14 cellular contexts compared by ENCODE assay signal in genomic region chr1:176696109-176696508, GRCh38.
DNase-seq lines count a peak whose midpoint lies in the region; ATAC-seq, FAIRE-seq and TF ChIP-seq lines count a peak whose summit lies in the region.
"Had no signal": no experiment of that assay in that cellular context is flagged by ENCODE, and none has a peak within 500 bp of the region (broad histone marks: within the 10 kb centered on the region; RNA-seq: fewer than 3 reads in every experiment).

No MANE protein-coding gene starts in this region.

- H3K27ac ChIP-seq in C4-2B (peak overlapping the region; percentile 44), keratinocyte (ENCODE audit: control insufficient read depth, insufficient read depth, low read length) (no peak overlapping the region), SK-N-SH (ENCODE audit: low read depth in 2 of 2, low read length in 1 of 2) (no peak overlapping the region)
- H3K27ac ChIP-seq: ascending aorta had no signal

- no peaks in the 10 kb centered on the region for H3K9me3 Mint-ChIP-seq in effector memory CD8-positive, alpha-beta T cell
- H3K9me3 Mint-ChIP-seq: nephron had no signal

- H2AFZ ChIP-seq in keratinocyte (ENCODE audit: control insufficient read depth, low read length) (no peak overlapping the region), SK-N-SH (ENCODE audit: low read depth) (no peak overlapping the region)

- TF ChIP-seq CTCF in C4-2B (conservative IDR thresholded peaks at IDR 0.05) (no peak), LNCaP clone FGC (IDR thresholded peaks at IDR 0.05; ENCODE audit: control insufficient read depth, extremely low read depth, insufficient read depth) (no peak), keratinocyte (optimal IDR thresholded peaks at IDR 0.05 in 1 of 3, IDR thresholded peaks at IDR 0.05 in 1 of 3, conservative IDR thresholded peaks at IDR 0.05 in 1 of 3; ENCODE audit: extremely low read depth in 1 of 3, insufficient read depth in 2 of 3, low read length in 3 of 3) (no peak), SK-N-SH (IDR thresholded peaks at IDR 0.05) (no peak)

- no peak for TF ChIP-seq EP300 in SK-N-SH (IDR thresholded peaks at IDR 0.05; ENCODE audit: borderline replicate concordance in 1 of 2, low read depth in 1 of 2, low read length in 1 of 2)

- 55% methylated on average over 5 of the region's 5 CpGs for WGBS in SK-N-SH (ENCODE audit: low lambda C conversion rate)

- H3K27me3 Mint-ChIP-seq in effector memory CD8-positive, alpha-beta T cell, result no peaks in the 10 kb centered on the region

- no peaks in the 10 kb centered on the region for H3K9me2 ChIP-seq in SK-N-SH

- H3K4me3 Mint-ChIP-seq in effector memory CD8-positive, alpha-beta T cell, result no peak overlapping the region
- H3K4me3 Mint-ChIP-seq: nephron had no signal

- H3K9me3 ChIP-seq in keratinocyte (ENCODE audit: control insufficient read depth, low read depth, low read length) (no peaks in the 10 kb centered on the region), SK-N-SH (no peaks in the 10 kb centered on the region)
- H3K9me3 ChIP-seq: ascending aorta, BE2C, HAP-1 had no signal

- H3K36me3 ChIP-seq in keratinocyte (ENCODE audit: control insufficient read depth in 2 of 2, extremely low read depth in 1 of 2, insufficient read depth in 2 of 2, low read length in 2 of 2) (no peaks in the 10 kb centered on the region), SK-N-SH (replicated peaks in 1 of 2; ENCODE audit: control insufficient read depth in 1 of 2, insufficient read depth in 2 of 2, low read length in 1 of 2) (no peaks in the 10 kb centered on the region)
- H3K36me3 ChIP-seq: ascending aorta, BE2C, HAP-1 had no signal

- POLR2A ChIA-PET in SK-N-SH (lab: Yijun Ruan, JAX), result no interaction called here

- dilution Hi-C loops in keratinocyte (cut with MboI; ENCODE audit: extremely low pct_ligation_motif_present, low sequenced_read_pairs), result no loop called here

- H4K20me1 ChIP-seq in keratinocyte (ENCODE audit: control insufficient read depth, extremely low read depth, insufficient read depth, low read length), result no peaks in the 10 kb centered on the region
- no peaks in the 10 kb centered on the region for H4K20me1 ChIP-seq in SK-N-SH (ENCODE audit: insufficient read depth)

- TF ChIP-seq RAD21 in SK-N-SH (IDR thresholded peaks at IDR 0.05; ENCODE audit: low read length), result no peak

- H3K4me2 ChIP-seq in keratinocyte (ENCODE audit: control insufficient read depth, extremely low read depth, insufficient read depth, low read depth, low read length), result no peak overlapping the region
- H3K4me2 ChIP-seq in SK-N-SH, result no peak overlapping the region

- no peaks in the 10 kb centered on the region for H3F3A ChIP-seq in SK-N-SH (replicated peaks; ENCODE audit: insufficient read depth)

- H3K79me2 ChIP-seq in keratinocyte (ENCODE audit: control insufficient read depth, insufficient read depth, low read length), result no peaks in the 10 kb centered on the region
- no peaks in the 10 kb centered on the region for H3K79me2 ChIP-seq in SK-N-SH (ENCODE audit: insufficient read depth)

- CTCF ChIA-PET in SK-N-SH (lab: Yijun Ruan, JAX), result no interaction called here

- H3K4me1 ChIP-seq in keratinocyte (ENCODE audit: control insufficient read depth, extremely low read depth, insufficient read depth, low read length) (no peaks in the 10 kb centered on the region), SK-N-SH (ENCODE audit: control insufficient read depth in 1 of 2, insufficient read depth in 2 of 2, low read depth in 1 of 2, low read length in 1 of 2) (peaks cover 0 to 23% of the 10 kb centered on the region in 2 experiments; a peak in 1 of 4 replicates)
- H3K4me1 ChIP-seq: BE2C, HAP-1 had no signal

- H3K4me3 ChIP-seq in LNCaP clone FGC (ENCODE audit: low read depth, low read length) (no peak overlapping the region), keratinocyte (ENCODE audit: control insufficient read depth in 2 of 3, extremely low read depth in 1 of 3, insufficient read depth in 2 of 3, low read depth in 1 of 3, low read length in 3 of 3) (no peak overlapping the region), SK-N-SH (ENCODE audit: low read depth in 2 of 2, low read length in 1 of 2) (no peak overlapping the region)
- H3K4me3 ChIP-seq: ascending aorta, HAP-1 had no signal

- ATAC-seq in HG03135 (IDR thresholded peaks at IDR 0.05; ENCODE audit: unreplicated experiment) (no peak), GM21390 (IDR thresholded peaks at IDR 0.05; ENCODE audit: unreplicated experiment) (no peak)
- ATAC-seq in effector memory CD8-positive, alpha-beta T cell (replicated peaks), result no peak
- ATAC-seq: Panc1 had no signal

- H3K36me3 Mint-ChIP-seq in effector memory CD8-positive, alpha-beta T cell (ENCODE audit: insufficient read depth), result no peaks in the 10 kb centered on the region

- FAIRE-seq in keratinocyte (lab: Jason Lieb, UNC), result peak; percentile 46
- FAIRE-seq: frontal cortex had no signal

- DNase-seq in LNCaP clone FGC (ENCODE audit: low read depth) (peak; percentile 84), SHP77 treated with DMSO at 0.1 percent for 48 hours (lab: John Stamatoyannopoulos, UW) (peak; percentile 74), keratinocyte (ENCODE audit: low read depth, low spot score) (peak; percentile 83), SK-N-SH (no peak)
- DNase-seq in effector memory CD8-positive, alpha-beta T cell, result no peak
- DNase-seq: BE2C had no signal

- no peaks in the 10 kb centered on the region for H3K4me1 Mint-ChIP-seq in effector memory CD8-positive, alpha-beta T cell (ENCODE audit: low read depth in 2 of 2)

- H3K27me3 ChIP-seq in keratinocyte (ENCODE audit: control insufficient read depth, extremely low read depth, insufficient read depth, low read length), result no peaks in the 10 kb centered on the region
- no peaks in the 10 kb centered on the region for H3K27me3 ChIP-seq in SK-N-SH (ENCODE audit: insufficient read depth)
- H3K27me3 ChIP-seq: ascending aorta, BE2C had no signal

- no peak overlapping the region for H3K27ac Mint-ChIP-seq in effector memory CD8-positive, alpha-beta T cell

- no peaks in the 10 kb centered on the region for H3K9me1 ChIP-seq in keratinocyte (ENCODE audit: control insufficient read depth, extremely low read depth, insufficient read depth, low read length)

- H3K9ac ChIP-seq in keratinocyte (ENCODE audit: control insufficient read depth, extremely low read depth, insufficient read depth, low read length), result no peak overlapping the region
- no peak overlapping the region for H3K9ac ChIP-seq in SK-N-SH

TF ChIP-seq in SK-N-SH, 30 proteins besides CTCF, POLR2A, EP300 and RAD21:
- TF ChIP-seq CHD2 (IDR thresholded peaks at IDR 0.05; ENCODE audit: low read length, partially characterized antibody) (no peak), USF1 (IDR thresholded peaks at IDR 0.05; ENCODE audit: borderline replicate concordance, low read depth) (no peak), GATA2 (CRISPR knock-in tag; IDR thresholded peaks at IDR 0.05) (no peak), FOXM1 (IDR thresholded peaks at IDR 0.05; ENCODE audit: low read depth) (no peak)

Comparison
In these comparisons a context has a peak if more than half of its experiments do, and no peak if none do; other contexts are left out.
1. DNase-seq: peak in LNCaP clone FGC (single experiment), SHP77 treated with DMSO at 0.1 percent for 48 hours (single experiment) and keratinocyte (single experiment); none in SK-N-SH (single experiment) and effector memory CD8-positive, alpha-beta T cell (0 of 3).